8 cellular contexts compared by ENCODE assay signal in genomic region chr3:122794483-122794778, GRCh38. TPM values are rescaled to one million over a fixed set of nuclear protein-coding genes. Genes with fewer than 3 reads are reported as not detected.
DNase-seq lines count a peak whose midpoint lies in the region; ATAC-seq and TF ChIP-seq lines count a peak whose summit lies in the region.

No MANE protein-coding gene starts in this region.

- H3K4me1 Mint-ChIP-seq in CD4-positive, CD25-positive, alpha-beta regulatory T cell: peaks cover 27 to 33% (median 28%) of the 10 kb centered on the region in 4 donors
- peaks cover 16% of the 10 kb centered on the region for H3K4me1 Mint-ChIP-seq in endodermal cell

- H3K4me1 ChIP-seq in CD4-positive, CD25-positive, alpha-beta regulatory T cell (ENCODE audit: control insufficient read depth, insufficient read depth, low read length, poor library complexity, severe bottlenecking): peaks cover 57% of the 10 kb centered on the region
- no peaks in the 10 kb centered on the region for H3K4me1 ChIP-seq in NT2/D1 (ENCODE audit: insufficient read depth, insufficient read length)
- H3K4me1 ChIP-seq in endodermal cell (ENCODE audit: control insufficient read depth, insufficient read depth, low read length): peaks cover 10% of the 10 kb centered on the region
- H3K4me1 ChIP-seq in neuron (ENCODE audit: insufficient read depth, low read length): peaks cover 19% of the 10 kb centered on the region

- no peaks in the 10 kb centered on the region for H3K27me3 ChIP-seq in CD4-positive, CD25-positive, alpha-beta regulatory T cell (ENCODE audit: control insufficient read depth, insufficient read depth, low read length)
- H3K27me3 ChIP-seq in NT2/D1 (ENCODE audit: insufficient read depth, insufficient read length): peaks cover 20% of the 10 kb centered on the region
- no peaks in the 10 kb centered on the region for H3K27me3 ChIP-seq in endodermal cell (ENCODE audit: control insufficient read depth, insufficient read depth, low read length, poor library complexity, severe bottlenecking)
- no peaks in the 10 kb centered on the region for H3K27me3 ChIP-seq in neuron (ENCODE audit: insufficient read depth, low read length)

- peak overlapping the region in 2 of 4 donors; percentile 96 to 97 for H3K4me3 Mint-ChIP-seq in CD4-positive, CD25-positive, alpha-beta regulatory T cell
- H3K4me3 Mint-ChIP-seq in endodermal cell: no peak overlapping the region

- ATAC-seq in CD4-positive, CD25-positive, alpha-beta regulatory T cell (ENCODE audit: low read depth in 2 of 2): no peak
- ATAC-seq in HG02938 (IDR thresholded peaks at IDR 0.05; ENCODE audit: unreplicated experiment) (no peak), HG02884 (IDR thresholded peaks at IDR 0.05; ENCODE audit: unreplicated experiment) (no peak), HG03280 (IDR thresholded peaks at IDR 0.05; ENCODE audit: unreplicated experiment) (no peak)

- no peaks in the 10 kb centered on the region for H3K9me3 ChIP-seq in CD4-positive, CD25-positive, alpha-beta regulatory T cell (ENCODE audit: control insufficient read depth in 2 of 2, low read length in 2 of 2)
- no peaks in the 10 kb centered on the region for H3K9me3 ChIP-seq in NT2/D1 (ENCODE audit: insufficient read depth, low read length)
- no peaks in the 10 kb centered on the region for H3K9me3 ChIP-seq in endodermal cell (ENCODE audit: control insufficient read depth, low read length)
- no peaks in the 10 kb centered on the region for H3K9me3 ChIP-seq in neuron (ENCODE audit: low read length)

- no peaks in the 10 kb centered on the region for H3K36me3 ChIP-seq in CD4-positive, CD25-positive, alpha-beta regulatory T cell (ENCODE audit: control insufficient read depth, insufficient read depth, low read length)
- H3K36me3 ChIP-seq in NT2/D1 (ENCODE audit: insufficient read depth, insufficient read length, low read length) (no peaks in the 10 kb centered on the region), endodermal cell (ENCODE audit: control insufficient read depth, insufficient read depth, low read length) (no peaks in the 10 kb centered on the region), neuron (ENCODE audit: insufficient read depth, low read length) (no peaks in the 10 kb centered on the region)

- no peak for TF ChIP-seq CTCF in endodermal cell (conservative IDR thresholded peaks at IDR 0.05)

- no peak for DNase-seq in CD4-positive, CD25-positive, alpha-beta regulatory T cell
- DNase-seq in NT2/D1 (ENCODE audit: low read depth, low spot score) (no peak), endodermal cell (no peak), NCI-H526 (lab: John Stamatoyannopoulos, UW) (no peak)

- H2AFZ ChIP-seq in neuron (ENCODE audit: low read depth, low read length): peak overlapping the region; percentile 33

- H3K9ac ChIP-seq in NT2/D1 (ENCODE audit: insufficient read length, low read depth) (peak overlapping the region; percentile 87), endodermal cell (ENCODE audit: extremely low read depth, low read length, poor library complexity, severe bottlenecking) (peak overlapping the region; percentile 76)

- peak overlapping the region; percentile 92 for H3K27ac ChIP-seq in CD4-positive, CD25-positive, alpha-beta regulatory T cell (ENCODE audit: insufficient read depth, low read length, poor library complexity, severe bottlenecking)
- H3K27ac ChIP-seq in endodermal cell (ENCODE audit: low read depth, low read length): peak overlapping the region; percentile 87

- WGBS in endodermal cell (ENCODE audit: insufficient coverage in 1 of 2, insufficient read length in 1 of 2), 2 experiments: 0 to 1% methylated on average over 1 to 6 of the region's 6 CpGs

- H3K27ac Mint-ChIP-seq in CD4-positive, CD25-positive, alpha-beta regulatory T cell: peak overlapping the region; percentile 91 to 98 (median 96)
- peak overlapping the region; percentile 99 for H3K27ac Mint-ChIP-seq in endodermal cell

- H3K36me3 Mint-ChIP-seq in CD4-positive, CD25-positive, alpha-beta regulatory T cell: peaks cover 5% of the 10 kb centered on the region
- peaks cover 2% of the 10 kb centered on the region for H3K36me3 Mint-ChIP-seq in endodermal cell (ENCODE audit: low read depth)

- no peaks in the 10 kb centered on the region for H3K27me3 Mint-ChIP-seq in CD4-positive, CD25-positive, alpha-beta regulatory T cell
- H3K27me3 Mint-ChIP-seq in endodermal cell (ENCODE audit: insufficient read depth): peaks cover 21% of the 10 kb centered on the region

- H3K4me3 ChIP-seq in CD4-positive, CD25-positive, alpha-beta regulatory T cell (ENCODE audit: low read depth, low read length): peak overlapping the region; percentile 99
- H3K4me3 ChIP-seq in NT2/D1 (ENCODE audit: insufficient read length, low read depth) (peak overlapping the region; percentile 82), endodermal cell (ENCODE audit: low read length) (peak overlapping the region; percentile 91), neuron (ENCODE audit: low read length) (peak overlapping the region; percentile 51)

- H3K9me3 Mint-ChIP-seq in CD4-positive, CD25-positive, alpha-beta regulatory T cell: no peaks in the 10 kb centered on the region
- H3K9me3 Mint-ChIP-seq in endodermal cell: no peaks in the 10 kb centered on the region

RNA-seq across cellular contexts. Expression of gene SLC49A4, which starts 0.4 kb away (rescaled TPM):
- 6.3 TPM for total RNA-seq in CD4-positive, CD25-positive, alpha-beta regulatory T cell
- polyA plus RNA-seq in CD4-positive, CD25-positive, alpha-beta regulatory T cell: 1 to 10 TPM; 2.3 to 3.3 (median 3.2) TPM
- 10 to 100 TPM; 12.2 to 14.9 TPM for total RNA-seq in endodermal cell
- 12.0 TPM for polyA plus RNA-seq in endodermal cell (2013, experiment 1 of 2)
- 11.1 TPM for polyA plus RNA-seq in endodermal cell (2013, experiment 2 of 2)

RNA-seq across cellular contexts. Expression of gene HSPBAP1, which starts 0.8 kb away (rescaled TPM):
- total RNA-seq in CD4-positive, CD25-positive, alpha-beta regulatory T cell: 25.8 TPM
- 10 to 100 TPM in 2 of 4 donors, 1 to 10 TPM in 2; 8.7 to 13.6 (median 10.3) TPM for polyA plus RNA-seq in CD4-positive, CD25-positive, alpha-beta regulatory T cell
- total RNA-seq in endodermal cell: 1 to 10 TPM; 8.8 to 9.1 TPM
- polyA plus RNA-seq in endodermal cell (2013, experiment 1 of 2): 10.0 TPM
- 10.8 TPM for polyA plus RNA-seq in endodermal cell (2013, experiment 2 of 2)
